In the genomic region with DNA sequence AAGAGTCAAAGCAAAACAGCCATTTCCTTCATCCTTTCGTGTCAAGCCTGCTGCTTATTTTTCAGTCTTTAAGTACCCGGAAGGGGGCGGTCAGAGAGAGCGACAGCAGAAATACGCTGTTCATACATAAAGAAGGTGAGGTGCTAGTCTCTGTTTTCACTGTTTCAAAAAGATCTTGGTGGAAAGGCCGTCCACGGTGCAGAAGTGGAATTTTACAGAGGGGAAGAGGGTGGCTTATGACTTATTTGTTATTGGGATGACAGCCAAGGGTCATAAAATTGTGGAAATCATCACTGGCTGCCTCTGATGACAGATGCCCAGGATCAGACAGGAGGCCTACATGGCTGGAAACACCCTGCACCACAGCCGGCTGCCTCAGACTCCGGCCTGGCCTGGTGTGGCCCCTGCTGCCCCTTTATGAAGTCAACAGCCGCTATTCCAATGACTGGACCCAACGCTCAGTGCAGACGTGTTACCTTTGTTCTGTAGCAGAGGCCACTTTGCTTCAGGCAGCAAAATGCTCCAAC, we compare ENCODE assay signal across 11 cellular contexts. TPM values are rescaled to one million over a fixed set of nuclear protein-coding genes. Genes with fewer than 3 reads are reported as not detected.
DNase-seq lines count a peak whose midpoint lies in the region; ATAC-seq and TF ChIP-seq lines count a peak whose summit lies in the region.
"Had no signal": no experiment of that assay in that cellular context is flagged by ENCODE, and none has a peak within 500 bp of the region (broad histone marks: within the 10 kb centered on the region; RNA-seq: fewer than 3 reads in every experiment).

No MANE protein-coding gene starts in this region.

- CTCF ChIA-PET in CD4-positive, alpha-beta T cell (lab: Charles Lee), result no interaction called here
- CTCF ChIA-PET in HEK293 (lab: Yijun Ruan, JAX), result interaction anchor here (0.6 kb wide), 1 partner anchor 141 kb away, joined by 3 read pairs; no protein-coding TSS in a partner anchor

- no peaks in the 10 kb centered on the region for H3K27me3 ChIP-seq in CD4-positive, alpha-beta T cell (ENCODE audit: control insufficient read depth, insufficient read depth, low read length)
- no peaks in the 10 kb centered on the region for H3K27me3 ChIP-seq in adrenal gland
- H3K27me3 ChIP-seq in muscle layer of duodenum (ENCODE audit: low read depth, low read length), result no peaks in the 10 kb centered on the region

- intact Hi-C loops in CD4-positive, alpha-beta T cell (cut with DNase I, micrococcal nuclease), result loop anchor here in 1 of 2 experiments (5.0 kb wide), 2 partner anchors 73 to 282 kb away; no protein-coding TSS in a partner anchor
- intact Hi-C loops in adrenal gland (cut with DNase I), result no loop called here

- H3K27ac ChIP-seq in CD4-positive, alpha-beta T cell (ENCODE audit: low read depth, low read length), result no peak overlapping the region
- no peak overlapping the region for H3K27ac ChIP-seq in HEK293 (ENCODE audit: extremely low read depth, low read depth, low read length)
- peak overlapping the region; percentile 60 to 79 (median 76) for H3K27ac ChIP-seq in adrenal gland
- H3K27ac ChIP-seq in muscle layer of duodenum (ENCODE audit: low read length), result peak overlapping the region; percentile 6

- H3K36me3 Mint-ChIP-seq in CD4-positive, alpha-beta T cell (ENCODE audit: low read depth), result peaks cover 17% of the 10 kb centered on the region

- TF ChIP-seq POLR2A in adrenal gland (IDR thresholded peaks at IDR 0.05), result peak in 1 of 2 donors; percentile 64

- no peak overlapping the region for H3K4me3 Mint-ChIP-seq in CD4-positive, alpha-beta T cell
- H3K4me3 Mint-ChIP-seq: nephron progenitor cell; T-helper 1 cell treated with Interleukin-12 subunit alpha and Interleukin-12 subunit beta and Interleukin-4 antibody, amounts not matched to agents 30 μg/mL and 1 μg/mL, for 36 hours had no signal

- TF ChIP-seq CTCF in CD4-positive, alpha-beta T cell (IDR thresholded peaks at IDR 0.05), result no peak
- TF ChIP-seq CTCF in HEK293 (tag by site-specific recombination; IDR thresholded peaks at IDR 0.05), result no peak
- no peak for TF ChIP-seq CTCF in adrenal gland (IDR thresholded peaks at IDR 0.05)

- ATAC-seq in CD4-positive, alpha-beta T cell (ENCODE audit: poor library complexity), result peak; percentile 54
- ATAC-seq in GM21723 (IDR thresholded peaks at IDR 0.05; ENCODE audit: unreplicated experiment) (no peak), HG02623 (IDR thresholded peaks at IDR 0.05; ENCODE audit: unreplicated experiment) (no peak)

- POLR2A ChIA-PET in CD4-positive, alpha-beta T cell (lab: Charles Lee), result no interaction called here
- POLR2A ChIA-PET in HEK293 (lab: Yijun Ruan, JAX), result no interaction called here

- H3K4me3 ChIP-seq in HEK293 (ENCODE audit: low read depth, low read length) (no peak overlapping the region), adrenal gland (no peak overlapping the region), muscle layer of duodenum (ENCODE audit: low read depth in 1 of 2, low read length in 2 of 2) (no peak overlapping the region)
- H3K4me3 ChIP-seq: thoracic aorta had no signal

- no peaks in the 10 kb centered on the region for H3K27me3 Mint-ChIP-seq in CD4-positive, alpha-beta T cell

- H3K4me1 ChIP-seq in HEK293 (ENCODE audit: control insufficient read depth, insufficient read depth, low read length) (peaks cover 12% of the 10 kb centered on the region), adrenal gland (replicated peaks in 1 of 2) (peaks cover 48 to 67% of the 10 kb centered on the region in 2 donors), muscle layer of duodenum (ENCODE audit: control insufficient read depth in 1 of 2, insufficient read depth in 2 of 2, low read length in 2 of 2) (peaks cover 12 to 16% of the 10 kb centered on the region in 2 donors)

- peaks cover 0 to 11% of the 10 kb centered on the region in 2 experiments; a peak in 1 of 3 replicates for H3K36me3 ChIP-seq in HEK293 (ENCODE audit: control insufficient read depth in 2 of 2, insufficient read depth in 1 of 2, low read length in 2 of 2)
- peaks cover 0 to 10% of the 10 kb centered on the region in 2 donors for H3K36me3 ChIP-seq in adrenal gland (replicated peaks in 1 of 2)
- H3K36me3 ChIP-seq in muscle layer of duodenum (ENCODE audit: control insufficient read depth in 1 of 2, insufficient read depth in 2 of 2, low read length in 2 of 2), result peaks cover 10 to 13% of the 10 kb centered on the region in 2 donors

- H3K9me3 ChIP-seq in CD4-positive, alpha-beta T cell (ENCODE audit: control insufficient read depth, low read length), result no peaks in the 10 kb centered on the region
- no peaks in the 10 kb centered on the region for H3K9me3 ChIP-seq in HEK293 (ENCODE audit: control insufficient read depth, insufficient read depth, low read depth, low read length)
- no peaks in the 10 kb centered on the region for H3K9me3 ChIP-seq in adrenal gland (replicated peaks in 1 of 3)
- no peaks in the 10 kb centered on the region for H3K9me3 ChIP-seq in muscle layer of duodenum (ENCODE audit: control insufficient read depth in 1 of 2, low read length in 2 of 2)
- H3K9me3 ChIP-seq: thoracic aorta had no signal

- no peak overlapping the region for H3K27ac Mint-ChIP-seq in CD4-positive, alpha-beta T cell
- H3K27ac Mint-ChIP-seq: T-helper 1 cell treated with Interleukin-12 subunit alpha and Interleukin-12 subunit beta and Interleukin-4 antibody, amounts not matched to agents 30 μg/mL and 1 μg/mL, for 36 hours had no signal

- H3K4me1 Mint-ChIP-seq in CD4-positive, alpha-beta T cell (ENCODE audit: low read depth), result peaks cover 12% of the 10 kb centered on the region

- WGBS in adrenal gland, 4 donors, result 38 to 53% (median 42%) methylated on average over 12 of the region's 12 CpGs

- DNase-seq in CD4-positive, alpha-beta T cell, result peak in 1 of 10 experiments; percentile 23
- DNase-seq in adrenal gland, result peak; percentile 53 to 88 (median 75)
- DNase-seq in NCI-H2196 (lab: John Stamatoyannopoulos, UW; ENCODE audit: unreplicated experiment), result no peak
- DNase-seq in D341Med (ENCODE audit: low spot score), result no peak
- DNase-seq: nephron progenitor cell had no signal

- H3K9me3 Mint-ChIP-seq in CD4-positive, alpha-beta T cell, result no peaks in the 10 kb centered on the region
- H3K9me3 Mint-ChIP-seq: nephron progenitor cell; T-helper 1 cell treated with Interleukin-12 subunit alpha and Interleukin-12 subunit beta and Interleukin-4 antibody, amounts not matched to agents 30 μg/mL and 1 μg/mL, for 36 hours had no signal

TF ChIP-seq in HEK293, 187 proteins besides CTCF, POLR2A, EP300 and RAD21 (continues in another document):
- no peak for TF ChIP-seq ZNF571 (tag by site-specific recombination; IDR thresholded peaks at IDR 0.05)
- TF ChIP-seq, protein P1, sequence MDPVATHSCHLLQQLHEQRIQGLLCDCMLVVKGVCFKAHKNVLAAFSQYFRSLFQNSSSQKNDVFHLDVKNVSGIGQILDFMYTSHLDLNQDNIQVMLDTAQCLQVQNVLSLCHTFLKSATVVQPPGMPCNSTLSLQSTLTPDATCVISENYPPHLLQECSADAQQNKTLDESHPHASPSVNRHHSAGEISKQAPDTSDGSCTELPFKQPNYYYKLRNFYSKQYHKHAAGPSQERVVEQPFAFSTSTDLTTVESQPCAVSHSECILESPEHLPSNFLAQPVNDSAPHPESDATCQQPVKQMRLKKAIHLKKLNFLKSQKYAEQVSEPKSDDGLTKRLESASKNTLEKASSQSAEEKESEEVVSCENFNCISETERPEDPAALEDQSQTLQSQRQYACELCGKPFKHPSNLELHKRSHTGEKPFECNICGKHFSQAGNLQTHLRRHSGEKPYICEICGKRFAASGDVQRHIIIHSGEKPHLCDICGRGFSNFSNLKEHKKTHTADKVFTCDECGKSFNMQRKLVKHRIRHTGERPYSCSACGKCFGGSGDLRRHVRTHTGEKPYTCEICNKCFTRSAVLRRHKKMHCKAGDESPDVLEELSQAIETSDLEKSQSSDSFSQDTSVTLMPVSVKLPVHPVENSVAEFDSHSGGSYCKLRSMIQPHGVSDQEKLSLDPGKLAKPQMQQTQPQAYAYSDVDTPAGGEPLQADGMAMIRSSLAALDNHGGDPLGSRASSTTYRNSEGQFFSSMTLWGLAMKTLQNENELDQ (tag by site-specific recombination; IDR thresholded peaks at IDR 0.05; ENCODE audit: low read depth), result no peak
- no peak for TF ChIP-seq ZNF791 (tag by site-specific recombination; IDR thresholded peaks at IDR 0.05)
- TF ChIP-seq OSR2 (tag by site-specific recombination; IDR thresholded peaks at IDR 0.05), result 0 out of 2 replicates have a peak, but pooled peaks have one; percentile 27
- TF ChIP-seq ZXDB (tag by site-specific recombination; IDR thresholded peaks at IDR 0.05), result 0 out of 2 replicates have a peak, but pooled peaks have one; percentile 35
- TF ChIP-seq ZNF501 (tag by site-specific recombination; IDR thresholded peaks at IDR 0.05), result no peak
- 0 out of 2 replicates have a peak, but pooled peaks have one; percentile 21 for TF ChIP-seq ZNF768 (tag by site-specific recombination; IDR thresholded peaks at IDR 0.05)
- TF ChIP-seq, protein P2, sequence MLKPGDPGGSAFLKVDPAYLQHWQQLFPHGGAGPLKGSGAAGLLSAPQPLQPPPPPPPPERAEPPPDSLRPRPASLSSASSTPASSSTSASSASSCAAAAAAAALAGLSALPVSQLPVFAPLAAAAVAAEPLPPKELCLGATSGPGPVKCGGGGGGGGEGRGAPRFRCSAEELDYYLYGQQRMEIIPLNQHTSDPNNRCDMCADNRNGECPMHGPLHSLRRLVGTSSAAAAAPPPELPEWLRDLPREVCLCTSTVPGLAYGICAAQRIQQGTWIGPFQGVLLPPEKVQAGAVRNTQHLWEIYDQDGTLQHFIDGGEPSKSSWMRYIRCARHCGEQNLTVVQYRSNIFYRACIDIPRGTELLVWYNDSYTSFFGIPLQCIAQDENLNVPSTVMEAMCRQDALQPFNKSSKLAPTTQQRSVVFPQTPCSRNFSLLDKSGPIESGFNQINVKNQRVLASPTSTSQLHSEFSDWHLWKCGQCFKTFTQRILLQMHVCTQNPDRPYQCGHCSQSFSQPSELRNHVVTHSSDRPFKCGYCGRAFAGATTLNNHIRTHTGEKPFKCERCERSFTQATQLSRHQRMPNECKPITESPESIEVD (tag by site-specific recombination; IDR thresholded peaks at IDR 0.05), result peak; percentile 71
- TF ChIP-seq, protein P3, sequence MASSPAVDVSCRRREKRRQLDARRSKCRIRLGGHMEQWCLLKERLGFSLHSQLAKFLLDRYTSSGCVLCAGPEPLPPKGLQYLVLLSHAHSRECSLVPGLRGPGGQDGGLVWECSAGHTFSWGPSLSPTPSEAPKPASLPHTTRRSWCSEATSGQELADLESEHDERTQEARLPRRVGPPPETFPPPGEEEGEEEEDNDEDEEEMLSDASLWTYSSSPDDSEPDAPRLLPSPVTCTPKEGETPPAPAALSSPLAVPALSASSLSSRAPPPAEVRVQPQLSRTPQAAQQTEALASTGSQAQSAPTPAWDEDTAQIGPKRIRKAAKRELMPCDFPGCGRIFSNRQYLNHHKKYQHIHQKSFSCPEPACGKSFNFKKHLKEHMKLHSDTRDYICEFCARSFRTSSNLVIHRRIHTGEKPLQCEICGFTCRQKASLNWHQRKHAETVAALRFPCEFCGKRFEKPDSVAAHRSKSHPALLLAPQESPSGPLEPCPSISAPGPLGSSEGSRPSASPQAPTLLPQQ (tag by site-specific recombination; IDR thresholded peaks at IDR 0.05), result 0 out of 2 replicates have a peak, but pooled peaks have one; percentile 23

RNA-seq across cellular contexts. Expression of a gene that starts 57.0 kb away (rescaled TPM):
- total RNA-seq in CD4-positive, alpha-beta T cell, result 10 to 100 TPM; 36.5 to 37.0 TPM
- total RNA-seq in adrenal gland, result 10 to 100 TPM; 36.3 to 82.4 (median 64.2) TPM
- polyA plus RNA-seq in adrenal gland, result 10 to 100 TPM in 2 of 3 donors, 1 to 10 TPM in 1; 4.7 to 20.8 (median 14.7) TPM

Comparison
In these comparisons a context has a peak if more than half of its experiments do, and no peak if none do; other contexts are left out.
1. DNase-seq: peak in adrenal gland (7 of 7); none in NCI-H2196 (single experiment) and D341Med (single experiment).
2. H3K27ac ChIP-seq: peak in adrenal gland (5 of 5) and muscle layer of duodenum (single experiment); none in CD4-positive, alpha-beta T cell (single experiment) and HEK293 (single experiment).